1 cellular context compared by ENCODE assay signal in the genomic region with DNA sequence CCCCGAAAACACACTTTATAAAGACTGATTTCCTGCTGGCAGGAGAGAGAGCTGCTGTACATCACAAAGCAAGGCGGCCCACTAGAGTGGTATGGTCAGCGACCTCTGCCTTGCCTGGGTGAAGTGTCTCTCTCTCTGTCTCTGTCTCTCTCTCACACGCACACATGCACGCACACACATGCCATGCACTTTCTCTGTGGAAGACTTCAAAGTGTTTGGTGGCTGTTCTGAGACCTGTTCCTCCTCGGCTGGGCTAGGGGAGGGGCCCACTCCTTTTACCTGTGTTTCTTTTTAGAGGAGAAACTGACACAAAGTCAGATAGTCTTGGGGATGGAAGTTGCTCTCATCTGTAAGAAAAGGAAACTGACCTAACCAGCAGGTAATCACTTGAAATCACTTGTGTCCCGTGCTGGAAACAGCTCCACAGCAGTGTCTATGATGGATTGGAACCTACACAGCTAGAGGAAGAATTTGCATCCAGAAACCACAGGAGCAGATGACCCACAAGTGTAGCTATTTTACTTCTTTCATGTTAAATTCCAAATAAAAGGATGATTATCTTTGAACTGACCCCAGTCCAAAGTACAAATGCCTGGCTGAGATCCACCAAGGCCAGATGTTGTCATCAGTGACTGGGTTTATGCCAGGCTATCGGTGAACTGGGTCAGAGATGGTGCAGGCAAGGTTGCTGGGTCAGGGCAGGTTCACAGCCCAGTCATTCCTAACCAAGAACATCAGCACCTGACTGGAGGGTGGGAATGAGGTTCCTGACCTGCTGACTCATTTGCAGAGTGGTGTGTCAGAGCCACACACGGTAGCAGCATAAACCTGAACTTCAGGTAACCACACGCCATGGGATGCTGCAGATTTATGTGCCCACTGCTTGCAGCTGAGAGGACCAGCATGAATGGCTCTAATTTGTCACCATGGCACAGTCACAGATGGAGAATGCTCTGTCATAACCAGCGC.
TF ChIP-seq lines count a peak whose summit lies in the region.

No MANE protein-coding gene starts in this region.

TF ChIP-seq in IMR-90, 13 proteins besides CTCF, POLR2A, EP300 and RAD21 (continued from another document):
- TF ChIP-seq RCOR1 (IDR thresholded peaks at IDR 0.05; ENCODE audit: insufficient replicate concordance, low read length), result no peak
- no peak for TF ChIP-seq CEBPB (IDR thresholded peaks at IDR 0.05; ENCODE audit: low read depth, low read length)
- no peak for TF ChIP-seq MAFK (IDR thresholded peaks at IDR 0.05; ENCODE audit: low read depth, low read length)
